1 cellular context compared by ENCODE assay signal in genomic region chr7:143906176-143906575, GRCh38.
TF ChIP-seq lines count a peak whose summit lies in the region.

No MANE protein-coding gene starts in this region.

TF ChIP-seq in GM23338, 12 proteins besides CTCF, POLR2A, EP300 and RAD21 (continued from another document):
- TF ChIP-seq ZNF462 (CRISPR knock-in tag; IDR thresholded peaks at IDR 0.05) (no peak), CREB1 (CRISPR knock-in tag; IDR thresholded peaks at IDR 0.05; ENCODE audit: low read depth) (no peak), REST (IDR thresholded peaks at IDR 0.05; ENCODE audit: unreplicated experiment) (no peak), ZNF331 (CRISPR knock-in tag; IDR thresholded peaks at IDR 0.05; ENCODE audit: low read depth) (no peak), JUNB (IDR thresholded peaks at IDR 0.05; ENCODE audit: unreplicated experiment) (no peak), NANOG (IDR thresholded peaks at IDR 0.05; ENCODE audit: borderline replicate concordance) (no peak), EZH2phosphoT487 (IDR thresholded peaks at IDR 0.05; ENCODE audit: unreplicated experiment) (no peak)
